ENCODE assay signal across 8 cellular contexts in the genomic region with DNA sequence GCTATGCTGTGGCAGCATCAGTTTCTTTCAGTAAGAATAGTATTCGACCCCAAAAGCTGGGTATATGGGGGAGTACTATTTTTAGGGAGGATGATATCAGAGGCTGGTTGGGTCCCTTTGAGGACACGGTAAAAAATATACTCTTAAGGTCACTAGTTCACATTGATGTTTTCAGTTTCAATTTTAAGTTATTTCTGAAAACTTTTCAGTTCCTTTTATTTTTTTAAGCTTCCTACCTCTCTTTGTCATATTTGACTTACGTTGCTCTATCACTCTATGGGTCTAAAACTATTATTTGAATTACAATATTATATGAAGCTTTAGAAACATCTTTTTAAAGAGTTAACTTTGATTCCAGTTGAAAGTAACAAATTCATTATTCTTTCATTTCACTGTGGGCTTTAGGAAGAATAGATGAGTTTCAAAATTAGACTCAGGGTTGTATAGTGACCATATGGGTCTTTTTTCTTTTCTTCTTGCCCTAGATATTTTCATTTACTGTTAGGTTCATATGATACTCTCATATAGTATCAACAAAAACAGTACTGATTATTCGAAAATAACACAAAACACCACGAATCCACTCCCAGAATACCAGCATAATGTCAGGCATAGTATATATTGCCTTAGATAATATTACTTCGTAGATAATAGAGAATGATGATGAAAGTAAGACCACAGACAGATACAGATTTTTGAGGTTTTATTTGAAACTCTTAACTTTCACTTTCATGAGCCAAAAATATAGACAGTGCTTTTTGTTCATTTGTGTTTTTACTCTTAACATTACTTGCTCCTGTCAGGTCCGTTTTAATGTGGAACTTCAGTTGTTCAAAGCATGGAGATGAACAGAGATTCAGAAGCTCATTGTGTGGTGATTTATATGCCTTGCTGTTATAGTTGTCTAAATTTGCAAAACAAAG. TPM values are rescaled to one million over a fixed set of nuclear protein-coding genes. Genes with fewer than 3 reads are reported as not detected.
DNase-seq lines count a peak whose midpoint lies in the region; ATAC-seq and TF ChIP-seq lines count a peak whose summit lies in the region.

No MANE protein-coding gene starts in this region.

- H2AFZ ChIP-seq in osteoblast (ENCODE audit: low read length), result peak overlapping the region; percentile 74

- H3K4me3 ChIP-seq in osteoblast (ENCODE audit: insufficient read depth, low read length), result peak overlapping the region; percentile 65

- no peak for TF ChIP-seq CTCF in osteoblast (IDR thresholded peaks at IDR 0.05; ENCODE audit: extremely low read depth, low read depth, low read length)

- H3K79me2 ChIP-seq in osteoblast (ENCODE audit: insufficient read depth, low read length), result no peaks in the 10 kb centered on the region

- H3K27ac ChIP-seq in osteoblast (ENCODE audit: low read depth, low read length), result peak overlapping the region; percentile 15

- no peak for DNase-seq in activated CD4-positive, CD25-positive, alpha-beta regulatory T cell treated with anti-CD3 and anti-CD28 coated beads, Interleukin-2, amount 50 U/mL, for 72 hours
- peak; percentile 2 for DNase-seq in NOMO-1 treated with dmso at 0.1 percent for 144 hours (lab: John Stamatoyannopoulos, UW; ENCODE audit: unreplicated experiment)
- peak; percentile 36 for DNase-seq in osteoblast (ENCODE audit: insufficient read length, low spot score, missing footprints)
- no peak for DNase-seq in NCI-H1694 (lab: John Stamatoyannopoulos, UW)
- no peak for DNase-seq in stimulated activated CD4-positive, alpha-beta T cell treated with anti-CD3 and anti-CD28 coated beads, Interleukin-15, amount 100 ng/mL, for 24 hours
- DNase-seq in SHP77 treated with DMSO at 0.1 percent for 48 hours (lab: John Stamatoyannopoulos, UW), result no peak

- H3K27me3 ChIP-seq in osteoblast (ENCODE audit: insufficient read depth, low read length), result no peaks in the 10 kb centered on the region

- peak; percentile 48 to 69 for ATAC-seq in activated CD4-positive, CD25-positive, alpha-beta regulatory T cell treated with anti-CD3 and anti-CD28 coated beads, Interleukin-2, amount 50 U/mL, for 24 hours
- peak; percentile 89 for ATAC-seq in HG02763 (IDR thresholded peaks at IDR 0.05; ENCODE audit: unreplicated experiment)

- H3K4me2 ChIP-seq in osteoblast (ENCODE audit: insufficient read depth, low read length), result peak overlapping the region; percentile 79

- no peaks in the 10 kb centered on the region for H4K20me1 ChIP-seq in osteoblast (ENCODE audit: insufficient read depth, low read length)

- H3K9me3 ChIP-seq in osteoblast (ENCODE audit: low read depth, low read length), result no peaks in the 10 kb centered on the region

- no peaks in the 10 kb centered on the region for H3K36me3 ChIP-seq in osteoblast (ENCODE audit: insufficient read depth, low read length)

- peaks cover 7% of the 10 kb centered on the region for H3K4me1 ChIP-seq in osteoblast (ENCODE audit: insufficient read depth, low read length)

RNA-seq across cellular contexts. Expression of a gene that starts 9.8 kb away (rescaled TPM):
- total RNA-seq in osteoblast, result 11.9 and 20.0 TPM in 2 replicates

Comparison
In these comparisons a context has a peak if more than half of its experiments do, and no peak if none do; other contexts are left out.
1. DNase-seq: peak in NOMO-1 treated with dmso at 0.1 percent for 144 hours (single experiment) and osteoblast (single experiment); none in activated CD4-positive, CD25-positive, alpha-beta regulatory T cell treated with anti-CD3 and anti-CD28 coated beads, Interleukin-2, amount 50 U/mL, for 72 hours (single experiment), NCI-H1694 (single experiment), stimulated activated CD4-positive, alpha-beta T cell treated with anti-CD3 and anti-CD28 coated beads, Interleukin-15, amount 100 ng/mL, for 24 hours (single experiment) and SHP77 treated with DMSO at 0.1 percent for 48 hours (single experiment).